Comparison of ENCODE assay signal across 8 cellular contexts in the genomic region with DNA sequence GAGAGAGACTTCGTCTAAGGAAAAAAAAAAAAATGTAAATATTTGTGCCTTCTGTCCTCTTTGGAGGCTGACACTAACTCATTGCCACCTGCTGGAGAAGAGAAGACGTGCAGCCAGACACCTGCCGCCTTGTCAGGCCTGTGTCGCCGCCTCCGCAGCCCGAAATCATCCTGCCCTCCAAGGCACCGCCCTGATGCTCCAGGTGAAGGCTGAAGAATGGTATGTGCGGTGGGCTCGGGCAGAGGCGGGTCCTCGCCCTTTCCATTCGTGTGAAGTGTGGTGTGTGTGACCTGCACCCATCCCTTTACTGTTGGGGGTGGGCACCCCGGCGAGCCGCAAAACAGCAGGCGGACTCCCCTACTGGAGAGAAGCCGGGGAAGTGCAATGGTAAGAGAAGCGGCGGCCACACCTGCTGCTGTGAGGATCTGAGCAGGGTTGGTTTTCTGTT.
DNase-seq lines count a peak whose midpoint lies in the region; ATAC-seq and TF ChIP-seq lines count a peak whose summit lies in the region.

No MANE protein-coding gene starts in this region.

- DNase-seq in COLO829 (ENCODE audit: low spot score), result peak; percentile 51
- DNase-seq in NB4 (ENCODE audit: low read depth), result peak; percentile 63
- DNase-seq in activated CD4-positive, CD25-positive, alpha-beta regulatory T cell treated with anti-CD3 and anti-CD28 coated beads, Interleukin-2, amount 50 U/mL, for 72 hours, result peak; percentile 64
- peak; percentile 47 to 70 for DNase-seq in central memory CD8-positive, alpha-beta T cell (ENCODE audit: low spot score in 2 of 2)
- DNase-seq in kidney tubule cell (ENCODE audit: low spot score), result peak; percentile 57
- peak; percentile 22 to 45 (median 29) for DNase-seq in stimulated activated CD4-positive, alpha-beta T cell treated with anti-CD3 and anti-CD28 coated beads, TNF-alpha, amount 100 ng/mL, for 1 hour (ENCODE audit: low read depth in 3 of 3, low spot score in 1 of 3)

- H3K27me3 Mint-ChIP-seq in central memory CD8-positive, alpha-beta T cell, result no peaks in the 10 kb centered on the region

- no peak overlapping the region for H3K4me3 ChIP-seq in NB4 (ENCODE audit: low read depth, low read length)

- no peaks in the 10 kb centered on the region for H3K9me3 Mint-ChIP-seq in central memory CD8-positive, alpha-beta T cell

- peak; percentile 62 for TF ChIP-seq CTCF in NB4 (IDR thresholded peaks at IDR 0.05; ENCODE audit: low read depth, low read length)

- peak; percentile 77 for ATAC-seq in GM21825 (IDR thresholded peaks at IDR 0.05; ENCODE audit: unreplicated experiment)
- peak; percentile 90 for ATAC-seq in central memory CD8-positive, alpha-beta T cell (replicated peaks; ENCODE audit: extremely low read depth, poor library complexity, severe bottlenecking)
- no peak for ATAC-seq in HG03442 (IDR thresholded peaks at IDR 0.05; ENCODE audit: unreplicated experiment)

- TF ChIP-seq POLR2A in NB4 (IDR thresholded peaks at IDR 0.05; ENCODE audit: extremely low read depth, insufficient read length), result no peak

- peak overlapping the region; percentile 42 for H3K4me3 Mint-ChIP-seq in central memory CD8-positive, alpha-beta T cell

- H3K36me3 Mint-ChIP-seq in central memory CD8-positive, alpha-beta T cell (ENCODE audit: insufficient read depth), result peaks cover 4% of the 10 kb centered on the region

- H3K4me1 Mint-ChIP-seq in central memory CD8-positive, alpha-beta T cell, result peaks cover 5% of the 10 kb centered on the region

- peak overlapping the region; percentile 59 for H3K27ac Mint-ChIP-seq in central memory CD8-positive, alpha-beta T cell (ENCODE audit: low read depth)
